1 cellular context compared by ENCODE assay signal in the genomic region with DNA sequence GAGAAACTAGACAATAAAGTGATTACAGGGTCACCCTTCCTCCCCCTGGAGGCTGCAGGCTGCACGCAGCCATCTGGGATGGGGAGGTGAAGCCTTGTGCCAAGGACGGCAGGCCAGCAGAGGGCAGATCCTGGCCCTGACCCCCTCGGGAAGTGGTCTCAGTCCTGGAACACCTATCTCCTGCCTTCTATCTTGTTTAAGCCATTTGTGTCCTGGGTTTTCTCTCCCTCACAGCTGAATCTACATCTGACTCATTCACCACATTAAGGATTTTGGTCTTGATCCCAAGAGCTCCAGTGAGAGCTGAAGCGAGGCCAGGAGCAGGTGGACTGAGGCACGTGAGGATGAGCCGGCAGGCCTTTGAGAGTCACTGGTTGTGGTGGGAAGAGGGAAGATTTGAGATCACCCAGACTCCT.
TF ChIP-seq lines count a peak whose summit lies in the region.

No MANE protein-coding gene starts in this region.

TF ChIP-seq in GM12878, 131 proteins besides CTCF, POLR2A, EP300 and RAD21 (continued from another document):
- no peak for TF ChIP-seq FOXM1 (IDR thresholded peaks at IDR 0.05; ENCODE audit: low read depth, low read length)
- TF ChIP-seq CHD2 (IDR thresholded peaks at IDR 0.05; ENCODE audit: borderline replicate concordance, low read depth, low read length): no peak
- TF ChIP-seq, protein P1, sequence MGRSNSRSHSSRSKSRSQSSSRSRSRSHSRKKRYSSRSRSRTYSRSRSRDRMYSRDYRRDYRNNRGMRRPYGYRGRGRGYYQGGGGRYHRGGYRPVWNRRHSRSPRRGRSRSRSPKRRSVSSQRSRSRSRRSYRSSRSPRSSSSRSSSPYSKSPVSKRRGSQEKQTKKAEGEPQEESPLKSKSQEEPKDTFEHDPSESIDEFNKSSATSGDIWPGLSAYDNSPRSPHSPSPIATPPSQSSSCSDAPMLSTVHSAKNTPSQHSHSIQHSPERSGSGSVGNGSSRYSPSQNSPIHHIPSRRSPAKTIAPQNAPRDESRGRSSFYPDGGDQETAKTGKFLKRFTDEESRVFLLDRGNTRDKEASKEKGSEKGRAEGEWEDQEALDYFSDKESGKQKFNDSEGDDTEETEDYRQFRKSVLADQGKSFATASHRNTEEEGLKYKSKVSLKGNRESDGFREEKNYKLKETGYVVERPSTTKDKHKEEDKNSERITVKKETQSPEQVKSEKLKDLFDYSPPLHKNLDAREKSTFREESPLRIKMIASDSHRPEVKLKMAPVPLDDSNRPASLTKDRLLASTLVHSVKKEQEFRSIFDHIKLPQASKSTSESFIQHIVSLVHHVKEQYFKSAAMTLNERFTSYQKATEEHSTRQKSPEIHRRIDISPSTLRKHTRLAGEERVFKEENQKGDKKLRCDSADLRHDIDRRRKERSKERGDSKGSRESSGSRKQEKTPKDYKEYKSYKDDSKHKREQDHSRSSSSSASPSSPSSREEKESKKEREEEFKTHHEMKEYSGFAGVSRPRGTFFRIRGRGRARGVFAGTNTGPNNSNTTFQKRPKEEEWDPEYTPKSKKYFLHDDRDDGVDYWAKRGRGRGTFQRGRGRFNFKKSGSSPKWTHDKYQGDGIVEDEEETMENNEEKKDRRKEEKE (IDR thresholded peaks at IDR 0.05): no peak
TF ChIP-seq in GM12878: peak in this region for 0.
